In the genomic region with DNA sequence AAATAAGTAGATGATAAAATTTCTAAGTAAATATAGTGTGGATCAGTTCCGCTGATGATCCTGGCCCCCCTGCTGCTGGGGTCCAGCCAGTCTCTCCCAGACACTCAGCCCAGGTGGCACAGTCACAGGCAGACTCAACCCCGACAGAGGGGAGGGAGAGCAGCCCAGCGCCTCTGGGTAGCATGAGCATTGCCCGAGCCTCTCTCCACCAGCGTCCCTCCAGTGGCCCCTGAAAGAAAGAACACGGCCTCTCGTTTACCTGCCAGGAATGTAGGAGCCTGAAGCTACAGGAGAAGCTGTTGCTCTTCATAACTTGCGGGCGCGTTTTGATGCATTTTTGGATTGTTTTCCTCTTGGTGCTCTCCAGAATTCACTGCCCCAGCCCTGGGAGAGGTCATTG, we compare ENCODE assay signal across 16 cellular contexts.
DNase-seq lines count a peak whose midpoint lies in the region; TF ChIP-seq lines count a peak whose summit lies in the region.
"Had no signal": no experiment of that assay in that cellular context is flagged by ENCODE, and none has a peak within 500 bp of the region (broad histone marks: within the 10 kb centered on the region; RNA-seq: fewer than 3 reads in every experiment).

No MANE protein-coding gene starts in this region.

- DNase-seq in NCI-H510A treated with DMSO at 0.1 percent for 48 hours (lab: John Stamatoyannopoulos, UW) (peak; percentile 24), NCI-H510A (lab: John Stamatoyannopoulos, UW) (no peak), NCI-H748 (lab: John Stamatoyannopoulos, UW; ENCODE audit: unreplicated experiment) (peak; percentile 74), endodermal cell (peak; percentile 75), MCF 10A (ENCODE audit: unreplicated experiment) (no peak), 8988T (no peak), NCI-H2227 (lab: John Stamatoyannopoulos, UW; ENCODE audit: unreplicated experiment) (no peak)
- DNase-seq in activated CD4-positive, alpha-beta T cell treated with anti-CD3 and anti-CD28 coated beads for 4 hours, result no peak
- DNase-seq: Caco-2, DMS53, MG63, NCI-H1105 treated with DMSO at 0.1 percent for 48 hours, NCI-H2029 treated with DMSO at 0.1 percent for 48 hours had no signal

- no peak overlapping the region for H3K4me3 Mint-ChIP-seq in endodermal cell
- no peak overlapping the region for H3K4me3 Mint-ChIP-seq in MCF 10A (ENCODE audit: unreplicated experiment)

- H3K27ac ChIP-seq in endodermal cell (ENCODE audit: low read depth, low read length), result no peak overlapping the region
- H3K27ac ChIP-seq: C4-2B, KMS-11 had no signal

- H3K27me3 Mint-ChIP-seq in endodermal cell (ENCODE audit: insufficient read depth), result peaks cover 2% of the 10 kb centered on the region
- no peaks in the 10 kb centered on the region for H3K27me3 Mint-ChIP-seq in MCF 10A (ENCODE audit: insufficient read depth, unreplicated experiment)

- POLR2A ChIA-PET in MCF 10A (lab: Yijun Ruan, JAX), result interaction anchor here (0.6 kb wide), 1 partner anchor 476 kb away, joined by 3 read pairs; no protein-coding TSS in a partner anchor

- WGBS in endodermal cell (ENCODE audit: insufficient coverage in 1 of 2, insufficient read length in 1 of 2), 2 experiments, result 85 to 93% methylated on average over 9 to 10 of the region's 10 CpGs

- H3K27me3 ChIP-seq in endodermal cell (ENCODE audit: control insufficient read depth, insufficient read depth, low read length, poor library complexity, severe bottlenecking), result no peaks in the 10 kb centered on the region
- H3K27me3 ChIP-seq: MG63 had no signal

- H3K9ac ChIP-seq in endodermal cell (ENCODE audit: extremely low read depth, low read length, poor library complexity, severe bottlenecking), result no peak overlapping the region
- H3K9ac ChIP-seq: KMS-11 had no signal

- H3K4me3 ChIP-seq in endodermal cell (ENCODE audit: low read length), result no peak overlapping the region
- H3K4me3 ChIP-seq: A549, MG63 had no signal

- no TSS peak for BruUV-seq in MCF 10A (replicated peaks; lab: Mats Ljungman, UMichigan)

- peak; percentile 56 for TF ChIP-seq CTCF in endodermal cell (conservative IDR thresholded peaks at IDR 0.05)
- TF ChIP-seq CTCF in MCF 10A (IDR thresholded peaks at IDR 0.05; ENCODE audit: unreplicated experiment), result no peak

- H3K9me3 ChIP-seq in endodermal cell (ENCODE audit: control insufficient read depth, low read length), result no peaks in the 10 kb centered on the region
- H3K9me3 ChIP-seq: A549, Caco-2, MG63 had no signal

- intact Hi-C loops in MCF 10A (cut with micrococcal nuclease), result no loop called here

- H3K27ac Mint-ChIP-seq in endodermal cell (no peak overlapping the region), MCF 10A (ENCODE audit: low read depth, unreplicated experiment) (no peak overlapping the region)

- H3K36me3 Mint-ChIP-seq in endodermal cell (ENCODE audit: low read depth), result no peaks in the 10 kb centered on the region
- no peaks in the 10 kb centered on the region for H3K36me3 Mint-ChIP-seq in MCF 10A (ENCODE audit: insufficient read depth, unreplicated experiment)

- H3K9me3 Mint-ChIP-seq in endodermal cell (no peaks in the 10 kb centered on the region), MCF 10A (ENCODE audit: unreplicated experiment) (no peaks in the 10 kb centered on the region)

- peaks cover 5% of the 10 kb centered on the region for H3K4me1 Mint-ChIP-seq in endodermal cell
- H3K4me1 Mint-ChIP-seq in MCF 10A (ENCODE audit: insufficient read depth, unreplicated experiment), result peaks cover 10% of the 10 kb centered on the region

- CTCF ChIA-PET in MCF 10A (lab: Yijun Ruan, JAX), result interaction anchor here (0.5 to 1.1 kb wide), 2 partner anchors 10 to 12 kb away, joined by 3 to 4 read pairs; no protein-coding TSS in a partner anchor

- no peaks in the 10 kb centered on the region for H3K36me3 ChIP-seq in endodermal cell (ENCODE audit: control insufficient read depth, insufficient read depth, low read length)
- H3K36me3 ChIP-seq: MG63 had no signal

- H3K4me1 ChIP-seq in endodermal cell (ENCODE audit: control insufficient read depth, insufficient read depth, low read length), result no peaks in the 10 kb centered on the region

Comparison
In these comparisons a context has a peak if more than half of its experiments do, and no peak if none do; other contexts are left out.
1. DNase-seq: peak in NCI-H510A treated with DMSO at 0.1 percent for 48 hours (single experiment), NCI-H748 (single experiment) and endodermal cell (single experiment); none in NCI-H510A (single experiment), MCF 10A (single experiment), 8988T (single experiment), activated CD4-positive, alpha-beta T cell treated with anti-CD3 and anti-CD28 coated beads for 4 hours (0 of 2) and NCI-H2227 (single experiment).